In genomic region chr1:185813401-185813979, GRCh38 we compare ENCODE assay signal across 8 cellular contexts.
DNase-seq lines count a peak whose midpoint lies in the region; ATAC-seq and TF ChIP-seq lines count a peak whose summit lies in the region.

No MANE protein-coding gene starts in this region.

- H3K4me1 Mint-ChIP-seq in stimulated activated memory B cell treated with anti-CD40 and anti-IgM and Interleukin-4, amounts not matched to agents 10 μg/mL and 1 μg/mL and 100 μg/mL, for 72 hours: no peaks in the 10 kb centered on the region

- ATAC-seq in GM18517 (IDR thresholded peaks at IDR 0.05; ENCODE audit: unreplicated experiment): peak; percentile 67
- ATAC-seq in GM18519 (IDR thresholded peaks at IDR 0.05; ENCODE audit: low FRiP score, unreplicated experiment): no peak
- no peak for ATAC-seq in stimulated activated memory B cell treated with anti-CD40 and anti-IgM and Interleukin-4, amounts not matched to agents 10 μg/mL and 1 μg/mL and 100 μg/mL, for 72 hours

- H3K27me3 ChIP-seq in SJCRH30: no peaks in the 10 kb centered on the region

- no peaks in the 10 kb centered on the region for H3K27me3 Mint-ChIP-seq in stimulated activated memory B cell treated with anti-CD40 and anti-IgM and Interleukin-4, amounts not matched to agents 10 μg/mL and 1 μg/mL and 100 μg/mL, for 72 hours

- H3K4me1 ChIP-seq in SJCRH30: no peaks in the 10 kb centered on the region

- DNase-seq in AML-193 (lab: John Stamatoyannopoulos, UW): peak; percentile 29 to 47
- DNase-seq in LoVo (ENCODE audit: low spot score): peak; percentile 60
- peak; percentile 29 to 70 for DNase-seq in SJCRH30
- peak; percentile 79 for DNase-seq in fibroblast of mammary gland (ENCODE audit: low read depth)
- peak; percentile 43 for DNase-seq in smooth muscle cell of the brain vasculature (ENCODE audit: low read depth, low spot score)

- H3K36me3 Mint-ChIP-seq in stimulated activated memory B cell treated with anti-CD40 and anti-IgM and Interleukin-4, amounts not matched to agents 10 μg/mL and 1 μg/mL and 100 μg/mL, for 72 hours: no peaks in the 10 kb centered on the region

- no peaks in the 10 kb centered on the region for H3K9me3 ChIP-seq in SJCRH30 (replicated peaks)

- TF ChIP-seq CTCF in fibroblast of mammary gland (conservative IDR thresholded peaks at IDR 0.05; ENCODE audit: control insufficient read depth, insufficient read depth, low read depth, low read length): peak; percentile 68

- H3K4me3 ChIP-seq in SJCRH30: no peak overlapping the region
- H3K4me3 ChIP-seq in fibroblast of mammary gland (ENCODE audit: control insufficient read depth, low read depth, low read length): no peak overlapping the region

- no peaks in the 10 kb centered on the region for H3K9me3 Mint-ChIP-seq in stimulated activated memory B cell treated with anti-CD40 and anti-IgM and Interleukin-4, amounts not matched to agents 10 μg/mL and 1 μg/mL and 100 μg/mL, for 72 hours

- no peak overlapping the region for H3K27ac Mint-ChIP-seq in stimulated activated memory B cell treated with anti-CD40 and anti-IgM and Interleukin-4, amounts not matched to agents 10 μg/mL and 1 μg/mL and 100 μg/mL, for 72 hours

- H3K27ac ChIP-seq in SJCRH30: no peak overlapping the region

- no peaks in the 10 kb centered on the region for H3K36me3 ChIP-seq in SJCRH30

- no peak overlapping the region for H3K4me3 Mint-ChIP-seq in stimulated activated memory B cell treated with anti-CD40 and anti-IgM and Interleukin-4, amounts not matched to agents 10 μg/mL and 1 μg/mL and 100 μg/mL, for 72 hours
